ENCODE assay signal across 9 cellular contexts in the genomic region with DNA sequence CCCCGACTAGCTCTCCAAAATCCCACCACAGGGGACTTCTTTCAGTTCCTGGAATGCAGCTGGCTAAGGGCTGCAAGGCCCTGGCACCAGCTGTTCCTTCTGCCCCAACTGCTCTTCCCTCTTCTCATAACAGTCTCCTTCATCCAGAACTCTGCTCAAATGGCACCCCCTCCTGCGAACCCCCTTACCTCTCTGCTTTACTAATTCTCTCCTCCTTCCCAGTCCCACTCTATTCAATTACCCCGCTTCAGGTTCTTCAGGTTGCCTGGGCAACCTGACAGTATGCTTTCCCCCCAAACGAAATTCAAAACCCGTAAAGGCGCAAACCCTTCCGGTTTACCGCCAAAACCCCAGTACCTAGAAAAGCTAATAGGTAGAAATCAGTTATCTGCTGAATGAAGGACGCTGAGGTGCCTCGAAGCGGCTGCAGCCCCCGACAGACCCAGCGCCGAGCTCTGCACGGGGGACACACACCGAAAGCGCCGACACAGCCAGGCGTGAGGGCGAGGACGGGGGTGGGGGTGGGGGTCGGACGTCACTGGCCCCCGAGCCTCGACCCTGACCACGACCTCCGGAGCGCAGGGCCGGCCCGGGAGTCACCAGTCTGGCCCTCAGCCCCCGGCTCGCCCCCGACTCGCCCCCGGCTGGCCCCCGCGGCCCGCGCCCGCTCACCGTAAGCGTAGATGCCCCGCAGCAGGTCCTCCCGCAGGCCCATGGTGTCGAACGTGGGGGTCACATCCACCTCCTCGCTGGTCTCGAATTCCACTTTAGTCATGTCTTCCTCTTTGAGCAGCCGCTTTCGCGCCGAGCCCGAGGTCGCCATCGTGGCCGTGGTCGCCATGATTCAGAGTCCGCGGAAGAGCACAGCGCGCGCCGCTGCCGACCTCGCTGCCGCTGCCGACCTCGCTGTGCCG. TPM values are rescaled to one million over a fixed set of nuclear protein-coding genes. Genes with fewer than 3 reads are reported as not detected.
DNase-seq lines count a peak whose midpoint lies in the region; ATAC-seq, FAIRE-seq and TF ChIP-seq lines count a peak whose summit lies in the region.
"Had no signal": no experiment of that assay in that cellular context is flagged by ENCODE, and none has a peak within 500 bp of the region (broad histone marks: within the 10 kb centered on the region; RNA-seq: fewer than 3 reads in every experiment).

No MANE protein-coding gene starts in this region.

- H3K4me3 Mint-ChIP-seq in CD4-positive, CD25-positive, alpha-beta regulatory T cell: peak overlapping the region; percentile 98 to 99 (median 98)

- H3K27me3 ChIP-seq in CD4-positive, CD25-positive, alpha-beta regulatory T cell (ENCODE audit: control insufficient read depth, insufficient read depth, low read length): no peaks in the 10 kb centered on the region
- no peaks in the 10 kb centered on the region for H3K27me3 ChIP-seq in tibial artery

- peak in 2 of 3 donors; percentile 28 to 58 for DNase-seq in CD4-positive, CD25-positive, alpha-beta regulatory T cell
- DNase-seq in GM19239 (ENCODE audit: insufficient read length, low spot score): no peak
- DNase-seq in RWPE1 (ENCODE audit: low spot score): no peak
- peak; percentile 26 for DNase-seq in dermis blood vessel endothelial cell
- peak; percentile 10 to 27 for DNase-seq in lung microvascular endothelial cell (ENCODE audit: low read depth in 2 of 2)
- no peak for DNase-seq in tibial artery
- no peak for DNase-seq in glomerular visceral epithelial cell (ENCODE audit: extremely low spot score)

- peak overlapping the region; percentile 91 for H3K27ac ChIP-seq in CD4-positive, CD25-positive, alpha-beta regulatory T cell (ENCODE audit: insufficient read depth, low read length, poor library complexity, severe bottlenecking)
- peak overlapping the region; percentile 85 for H3K27ac ChIP-seq in RWPE1
- H3K27ac ChIP-seq in tibial artery: peak overlapping the region; percentile 88 to 91

- POLR2A ChIA-PET in RWPE1 (lab: Yijun Ruan, JAX; ENCODE audit: low non-redundant PET): interaction anchor here (0.6 kb wide), 1 partner anchor 63 kb away, joined by 5 read pairs; no protein-coding TSS in a partner anchor

- H3K4me1 Mint-ChIP-seq in CD4-positive, CD25-positive, alpha-beta regulatory T cell: peaks cover 14 to 53% (median 25%) of the 10 kb centered on the region in 4 donors

- H3K27ac Mint-ChIP-seq in CD4-positive, CD25-positive, alpha-beta regulatory T cell: peak overlapping the region; percentile 99 to 100 (median 100)

- H3K9me3 Mint-ChIP-seq in CD4-positive, CD25-positive, alpha-beta regulatory T cell: no peaks in the 10 kb centered on the region

- FAIRE-seq in GM19239 (lab: Jason Lieb, UNC): peak; percentile 72

- intact Hi-C loops in tibial artery (cut with DNase I; ENCODE audit: low total_unique reads): loop anchor here (5.0 kb wide), 2 partner anchors 116 to 349 kb away; partner anchors contain the start of genes CBX8 and RNF213

- TF ChIP-seq CTCF in RWPE1 (conservative IDR thresholded peaks at IDR 0.05; ENCODE audit: low read depth) (no peak), tibial artery (IDR thresholded peaks at IDR 0.05) (no peak)

- CTCF ChIA-PET in RWPE1 (lab: Yijun Ruan, JAX): interaction anchor here (0.8 to 1.2 kb wide), 3 partner anchors 13 to 45 kb away, joined by 3 to 5 read pairs (median 3); partner anchors contain the start of gene GAA

- H3K36me3 Mint-ChIP-seq in CD4-positive, CD25-positive, alpha-beta regulatory T cell: peaks cover 11% of the 10 kb centered on the region

- ATAC-seq in CD4-positive, CD25-positive, alpha-beta regulatory T cell (ENCODE audit: low read depth in 2 of 2): peak in 1 of 2 donors; percentile 0
- peak; percentile 10 for ATAC-seq in HG03378 (IDR thresholded peaks at IDR 0.05; ENCODE audit: unreplicated experiment)

- peaks cover 33% of the 10 kb centered on the region for H3K4me1 ChIP-seq in CD4-positive, CD25-positive, alpha-beta regulatory T cell (ENCODE audit: control insufficient read depth, insufficient read depth, low read length, poor library complexity, severe bottlenecking)
- H3K4me1 ChIP-seq in tibial artery: peaks cover 0 to 31% (median 25%) of the 10 kb centered on the region in 4 donors

- H3K27me3 Mint-ChIP-seq in CD4-positive, CD25-positive, alpha-beta regulatory T cell: no peaks in the 10 kb centered on the region

- peaks cover 31% of the 10 kb centered on the region for H3K36me3 ChIP-seq in CD4-positive, CD25-positive, alpha-beta regulatory T cell (ENCODE audit: control insufficient read depth, insufficient read depth, low read length)
- H3K36me3 ChIP-seq in tibial artery: peaks cover 24 to 28% (median 25%) of the 10 kb centered on the region in 3 donors

- H3K4me3 ChIP-seq in CD4-positive, CD25-positive, alpha-beta regulatory T cell (ENCODE audit: low read depth, low read length): peak overlapping the region; percentile 87
- H3K4me3 ChIP-seq in tibial artery: peak overlapping the region; percentile 78

- no peaks in the 10 kb centered on the region for H3K9me3 ChIP-seq in CD4-positive, CD25-positive, alpha-beta regulatory T cell (ENCODE audit: control insufficient read depth in 2 of 2, low read length in 2 of 2)
- no peaks in the 10 kb centered on the region for H3K9me3 ChIP-seq in tibial artery

RNA-seq across cellular contexts. Expression of gene EIF4A3, which starts 0.6 kb away (rescaled TPM):
- total RNA-seq in CD4-positive, CD25-positive, alpha-beta regulatory T cell: 117 TPM
- polyA plus RNA-seq in CD4-positive, CD25-positive, alpha-beta regulatory T cell: 100 to 1,000 TPM in 2 of 4 donors, 10 to 100 TPM in 2; 91.7 to 122 (median 104) TPM
- total RNA-seq in dermis blood vessel endothelial cell: 99.6 and 235 TPM in 2 replicates
- total RNA-seq in lung microvascular endothelial cell: 66.5 and 96.6 TPM in 2 replicates

RNA-seq across cellular contexts. Expression of gene CARD14, which starts 23.5 kb away (rescaled TPM):
- not detected for total RNA-seq in CD4-positive, CD25-positive, alpha-beta regulatory T cell
- polyA plus RNA-seq in CD4-positive, CD25-positive, alpha-beta regulatory T cell: under 1 TPM in 2 of 4 donors, not detected in 2; 0.12 to 0.48 TPM
- total RNA-seq in dermis blood vessel endothelial cell (0.34 and 1.1 TPM in 2 replicates), lung microvascular endothelial cell (0.22 and 0.40 TPM in 2 replicates)
- total RNA-seq: T-helper 1 cell treated with Interleukin-12 subunit alpha and Interleukin-12 subunit beta and Interleukin-4 antibody, amounts not matched to agents 30 ng/mL and 1 ng/mL, for 36 hours had no signal

RNA-seq across cellular contexts. Expression of gene GAA, which starts 45.0 kb away (rescaled TPM):
- 22.0 TPM for total RNA-seq in CD4-positive, CD25-positive, alpha-beta regulatory T cell
- 10 to 100 TPM in 2 of 4 donors, 1 to 10 TPM in 2; 9.8 to 13.6 (median 10.8) TPM for polyA plus RNA-seq in CD4-positive, CD25-positive, alpha-beta regulatory T cell
- total RNA-seq in dermis blood vessel endothelial cell (47.7 and 52.4 TPM in 2 replicates), lung microvascular endothelial cell (13.1 and 31.3 TPM in 2 replicates)

Comparison
In these comparisons a context has a peak if more than half of its experiments do, and no peak if none do; other contexts are left out.
1. DNase-seq: peak in CD4-positive, CD25-positive, alpha-beta regulatory T cell (2 of 3), dermis blood vessel endothelial cell (single experiment) and lung microvascular endothelial cell (2 of 2); none in GM19239 (single experiment), RWPE1 (single experiment), tibial artery (0 of 2) and glomerular visceral epithelial cell (single experiment).
2. Peak in every context shown above with its lines, with median percentiles within 50 percentile points of each other: H3K27ac ChIP-seq.